ENCODE assay signal across 8 cellular contexts in genomic region chr10:61903184-61903990, GRCh38. TPM values are rescaled to one million over a fixed set of nuclear protein-coding genes. Genes with fewer than 3 reads are reported as not detected.
A peak's percentile ranks its signal among the peaks of the same experiment; 100 is the strongest.
DNase-seq lines count a peak whose midpoint lies in the region; ATAC-seq and TF ChIP-seq lines count a peak whose summit lies in the region.

No MANE protein-coding gene starts in this region.

- H3K27me3 ChIP-seq in CD8-positive, alpha-beta memory T cell (ENCODE audit: insufficient read depth, low read length, poor library complexity, severe bottlenecking) = no peaks in the 10 kb centered on the region
- H3K27me3 ChIP-seq in tibial nerve = no peaks in the 10 kb centered on the region

- H3K27ac ChIP-seq in CD8-positive, alpha-beta memory T cell (ENCODE audit: low read depth, low read length) = peak overlapping the region; percentile 91
- H3K27ac ChIP-seq in tibial nerve = peak overlapping the region; percentile 71 to 98 (median 92)

- H3K27me3 Mint-ChIP-seq in CD8-positive, alpha-beta memory T cell = peaks cover 0 to 4% of the 10 kb centered on the region in 2 donors
- no peaks in the 10 kb centered on the region for H3K27me3 Mint-ChIP-seq in activated naive CD4-positive, alpha-beta T cell treated with anti-CD3 and anti-CD28 coated beads, Interleukin-2, amount 10 ng/mL, durations not matched to agents 7 days and 5 days

- TF ChIP-seq CTCF in omental fat pad (IDR thresholded peaks at IDR 0.05) (no peak), tibial nerve (IDR thresholded peaks at IDR 0.05) (peak; percentile 8 to 52 (median 23))

- H3K4me3 ChIP-seq in CD8-positive, alpha-beta memory T cell (ENCODE audit: low read length) = peak overlapping the region; percentile 98
- H3K4me3 ChIP-seq in tibial nerve = peak overlapping the region; percentile 60 to 93 (median 82)

- H3K27ac Mint-ChIP-seq in CD8-positive, alpha-beta memory T cell = peak overlapping the region; percentile 78 to 99 (median 94)
- peak overlapping the region; percentile 99 for H3K27ac Mint-ChIP-seq in activated naive CD4-positive, alpha-beta T cell treated with anti-CD3 and anti-CD28 coated beads, Interleukin-2, amount 10 ng/mL, durations not matched to agents 7 days and 5 days

- DNase-seq in CD8-positive, alpha-beta memory T cell = peak; percentile 49 to 78 (median 65)
- DNase-seq in RKO (ENCODE audit: low spot score) (peak; percentile 35), glomerular visceral epithelial cell (ENCODE audit: extremely low spot score) (peak; percentile 59), omental fat pad (ENCODE audit: low spot score) (no peak), tibial nerve (ENCODE audit: low spot score in 2 of 2) (peak; percentile 18 to 50)
- peak; percentile 81 for DNase-seq in activated naive CD4-positive, alpha-beta T cell treated with anti-CD3 and anti-CD28 coated beads, Interleukin-2, amount 10 ng/mL, durations not matched to agents 7 days and 5 days

- TF ChIP-seq EP300 in tibial nerve (IDR thresholded peaks at IDR 0.05) = peak in 1 of 2 donors; percentile 52

- peak; percentile 35 to 36 for TF ChIP-seq POLR2A in tibial nerve (IDR thresholded peaks at IDR 0.05)

- H3K36me3 ChIP-seq in CD8-positive, alpha-beta memory T cell (ENCODE audit: insufficient read depth, low read length) = no peaks in the 10 kb centered on the region
- no peaks in the 10 kb centered on the region for H3K36me3 ChIP-seq in tibial nerve

- H3K4me1 ChIP-seq in CD8-positive, alpha-beta memory T cell (ENCODE audit: insufficient read depth, low read length) = peaks cover 36% of the 10 kb centered on the region
- H3K4me1 ChIP-seq in tibial nerve = peaks cover 0 to 33% (median 16%) of the 10 kb centered on the region in 4 donors

- peaks cover 0 to 37% (median 0%) of the 10 kb centered on the region in 3 donors for H3K36me3 Mint-ChIP-seq in CD8-positive, alpha-beta memory T cell
- H3K36me3 Mint-ChIP-seq in activated naive CD4-positive, alpha-beta T cell treated with anti-CD3 and anti-CD28 coated beads, Interleukin-2, amount 10 ng/mL, durations not matched to agents 7 days and 5 days = peaks cover 30% of the 10 kb centered on the region

- H3K4me1 Mint-ChIP-seq in CD8-positive, alpha-beta memory T cell = peaks cover 34 to 65% (median 57%) of the 10 kb centered on the region in 3 donors
- peaks cover 55% of the 10 kb centered on the region for H3K4me1 Mint-ChIP-seq in activated naive CD4-positive, alpha-beta T cell treated with anti-CD3 and anti-CD28 coated beads, Interleukin-2, amount 10 ng/mL, durations not matched to agents 7 days and 5 days

- CTCF ChIA-PET in CD8-positive, alpha-beta memory T cell (lab: Charles Lee) = interaction anchor here (0.7 to 7.4 kb wide), 17 partner anchors 11 to 345 kb away, joined by 3 to 47 read pairs (median 6); no protein-coding TSS in a partner anchor
- CTCF ChIA-PET in activated naive CD4-positive, alpha-beta T cell treated with anti-CD3 and anti-CD28 coated beads, Interleukin-2, amount 10 ng/mL, durations not matched to agents 7 days and 5 days (lab: Charles Lee) = interaction anchor here (0.8 to 4.0 kb wide), 6 partner anchors 34 to 152 kb away, joined by 3 to 19 read pairs (median 6); no protein-coding TSS in a partner anchor

- no peaks in the 10 kb centered on the region for H3K9me3 Mint-ChIP-seq in CD8-positive, alpha-beta memory T cell
- H3K9me3 Mint-ChIP-seq in activated naive CD4-positive, alpha-beta T cell treated with anti-CD3 and anti-CD28 coated beads, Interleukin-2, amount 10 ng/mL, durations not matched to agents 7 days and 5 days = no peaks in the 10 kb centered on the region

- H3K4me3 Mint-ChIP-seq in CD8-positive, alpha-beta memory T cell = peak overlapping the region; percentile 88 to 94 (median 91)
- peak overlapping the region; percentile 94 for H3K4me3 Mint-ChIP-seq in activated naive CD4-positive, alpha-beta T cell treated with anti-CD3 and anti-CD28 coated beads, Interleukin-2, amount 10 ng/mL, durations not matched to agents 7 days and 5 days

- no peaks in the 10 kb centered on the region for H3K9me3 ChIP-seq in CD8-positive, alpha-beta memory T cell (ENCODE audit: low read length)
- H3K9me3 ChIP-seq in tibial nerve = no peaks in the 10 kb centered on the region

- POLR2A ChIA-PET in CD8-positive, alpha-beta memory T cell (lab: Charles Lee) = interaction anchor here (0.7 to 2.4 kb wide), 8 partner anchors 11 to 336 kb away, joined by 3 to 16 read pairs (median 4); no protein-coding TSS in a partner anchor

- WGBS in tibial nerve, 2 donors = 0 to 1% methylated on average over 23 to 32 of the region's 60 CpGs

- ATAC-seq in GM19438 (IDR thresholded peaks at IDR 0.05; ENCODE audit: low read depth, unreplicated experiment) (peak; percentile 36), HG03558 (IDR thresholded peaks at IDR 0.05; ENCODE audit: extremely low read depth, unreplicated experiment) (peak; percentile 27), omental fat pad (ENCODE audit: low FRiP score) (peak; percentile 45)

RNA-seq across cellular contexts. Expression of gene ARID5B, which starts 1.9 kb away (rescaled TPM):
- total RNA-seq in CD8-positive, alpha-beta memory T cell = 10 to 100 TPM; 37.1 to 38.4 TPM
- polyA plus RNA-seq in CD8-positive, alpha-beta memory T cell = 48.7 TPM
- total RNA-seq in omental fat pad (100 to 1,000 TPM in 3 of 4 donors, 10 to 100 TPM in 1; 57.5 to 163 (median 123) TPM), tibial nerve (10 to 100 TPM; 47.4 to 82.2 (median 62.6) TPM)

Comparison
In these comparisons a context has a peak if more than half of its experiments do, and no peak if none do; other contexts are left out.
1. CTCF ChIP-seq: peak in tibial nerve (5 of 5); none in omental fat pad (0 of 3).
2. Peak in every context shown above with its lines, with median percentiles within 50 percentile points of each other: ATAC-seq.